8 cellular contexts compared by ENCODE assay signal in genomic region chr7:155069992-155070827, GRCh38. TPM values are rescaled to one million over a fixed set of nuclear protein-coding genes. Genes with fewer than 3 reads are reported as not detected.
DNase-seq lines count a peak whose midpoint lies in the region; ATAC-seq and TF ChIP-seq lines count a peak whose summit lies in the region.

TSS of gene HTR5A (plus strand) at chr7:155070324. CDS start at chr7:155070900, 576 bp downstream.

- H3K4me3 Mint-ChIP-seq in activated naive CD4-positive, alpha-beta T cell treated with anti-CD3 and anti-CD28 coated beads, Interleukin-2, amount 10 ng/mL, durations not matched to agents 7 days and 5 days: no peak within 1 kb of the TSS
- H3K4me3 Mint-ChIP-seq in type B pancreatic cell: no peak within 1 kb of the TSS

- DNase-seq in BE2C: peak; percentile 28
- DNase-seq in GM19240 (ENCODE audit: insufficient read length, low spot score): peak; percentile 50
- peak; percentile 84 for DNase-seq in SK-MEL-5 (ENCODE audit: low read depth, low spot score)
- DNase-seq in activated naive CD4-positive, alpha-beta T cell treated with anti-CD3 and anti-CD28 coated beads, Interleukin-2, amount 10 ng/mL, durations not matched to agents 7 days and 5 days: peak; percentile 90
- peak; percentile 75 for DNase-seq in glomerular visceral epithelial cell (ENCODE audit: extremely low spot score)
- peak; percentile 42 for DNase-seq in pons (ENCODE audit: low spot score)
- peak; percentile 95 for DNase-seq in type B pancreatic cell (ENCODE audit: extremely low spot score, unreplicated experiment)

- H3K36me3 Mint-ChIP-seq in activated naive CD4-positive, alpha-beta T cell treated with anti-CD3 and anti-CD28 coated beads, Interleukin-2, amount 10 ng/mL, durations not matched to agents 7 days and 5 days: no peaks in the 10 kb centered on the region
- H3K36me3 Mint-ChIP-seq in type B pancreatic cell: no peaks in the 10 kb centered on the region

- CTCF ChIA-PET in activated naive CD4-positive, alpha-beta T cell treated with anti-CD3 and anti-CD28 coated beads, Interleukin-2, amount 10 ng/mL, durations not matched to agents 7 days and 5 days (lab: Charles Lee): no interaction called here

- no peak within 1 kb of the TSS for H3K4me3 ChIP-seq in BE2C (ENCODE audit: low read depth, low read length)

- no peaks in the 10 kb centered on the region for H3K36me3 ChIP-seq in BE2C

- H3K4me1 ChIP-seq in BE2C: no peaks in the 10 kb centered on the region

- H3K27ac Mint-ChIP-seq in activated naive CD4-positive, alpha-beta T cell treated with anti-CD3 and anti-CD28 coated beads, Interleukin-2, amount 10 ng/mL, durations not matched to agents 7 days and 5 days: no peak within 1 kb of the TSS
- no peak within 1 kb of the TSS for H3K27ac Mint-ChIP-seq in type B pancreatic cell

- H3K27me3 ChIP-seq in BE2C: peaks cover 84% of the 10 kb centered on the region

- peaks cover 2% of the 10 kb centered on the region for H3K9me3 Mint-ChIP-seq in activated naive CD4-positive, alpha-beta T cell treated with anti-CD3 and anti-CD28 coated beads, Interleukin-2, amount 10 ng/mL, durations not matched to agents 7 days and 5 days
- no peaks in the 10 kb centered on the region for H3K9me3 Mint-ChIP-seq in type B pancreatic cell

- TF ChIP-seq CTCF in BE2C (IDR thresholded peaks at IDR 0.05; ENCODE audit: low read depth, low read length) (no peak), type B pancreatic cell (conservative IDR thresholded peaks at IDR 0.05) (peak; percentile 37)

- in situ Hi-C loops in SK-MEL-5 (cut with HindIII; ENCODE audit: low pct_unique_long_range_greater_than_20kb, low sequenced_read_pairs): no loop called here

- no peaks in the 10 kb centered on the region for H3K4me1 Mint-ChIP-seq in activated naive CD4-positive, alpha-beta T cell treated with anti-CD3 and anti-CD28 coated beads, Interleukin-2, amount 10 ng/mL, durations not matched to agents 7 days and 5 days
- H3K4me1 Mint-ChIP-seq in type B pancreatic cell (ENCODE audit: unreplicated experiment): no peaks in the 10 kb centered on the region

- H3K27me3 Mint-ChIP-seq in activated naive CD4-positive, alpha-beta T cell treated with anti-CD3 and anti-CD28 coated beads, Interleukin-2, amount 10 ng/mL, durations not matched to agents 7 days and 5 days: peaks cover 24% of the 10 kb centered on the region
- H3K27me3 Mint-ChIP-seq in type B pancreatic cell: peaks cover 45% of the 10 kb centered on the region

- ATAC-seq in HG03342 (IDR thresholded peaks at IDR 0.05; ENCODE audit: unreplicated experiment): peak; percentile 97

- no peaks in the 10 kb centered on the region for H3K9me3 ChIP-seq in BE2C

RNA-seq across cellular contexts. Expression of gene HTR5A, which starts in this region (rescaled TPM):
- not detected for polyA plus RNA-seq in BE2C (2012; ENCODE audit: insufficient read depth, insufficient read length, low read depth)
- total RNA-seq in SK-MEL-5 (2014; rRNA removed; shearing (Covaris generic)): 0.11 TPM in 1 of 2 replicates, not detected in the other
- 0.02 TPM in 1 of 2 replicates, not detected in the other for polyA plus RNA-seq in SK-MEL-5 (2015; cell fraction: cytosol; rRNA removed)
- not detected in 2 replicates for polyA plus RNA-seq in SK-MEL-5 (2015; cell fraction: nucleus; rRNA removed)
- total RNA-seq in type B pancreatic cell (ENCODE audit: low replicate concordance): not detected in 2 replicates

Comparison
In these comparisons a context has a peak if more than half of its experiments do, and no peak if none do; other contexts are left out.
1. Peak in DNase-seq in SK-MEL-5; RNA of the gene not detected or under 1 TPM.
2. Peak in DNase-seq in type B pancreatic cell; RNA of the gene not detected or under 1 TPM.
3. DNase-seq: peak in every context shown above with its lines; median percentile 95 in type B pancreatic cell; 90 in activated naive CD4-positive, alpha-beta T cell treated with anti-CD3 and anti-CD28 coated beads, Interleukin-2, amount 10 ng/mL, durations not matched to agents 7 days and 5 days; 84 in SK-MEL-5; 75 in glomerular visceral epithelial cell; 50 in GM19240; 42 in pons; 28 in BE2C.